In genomic region chr7:134693256-134693655, GRCh38 we compare ENCODE assay signal across 9 cellular contexts. TPM values are rescaled to one million over a fixed set of nuclear protein-coding genes. Genes with fewer than 3 reads are reported as not detected.
A peak's percentile ranks its signal among the peaks of the same experiment; 100 is the strongest.
DNase-seq lines count a peak whose midpoint lies in the region; TF ChIP-seq lines count a peak whose summit lies in the region.
"Had no signal": no experiment of that assay in that cellular context is flagged by ENCODE, and none has a peak within 500 bp of the region (broad histone marks: within the 10 kb centered on the region; RNA-seq: fewer than 3 reads in every experiment).

No MANE protein-coding gene starts in this region.

- H3K4me3 ChIP-seq in Caco-2 (ENCODE audit: low read depth, low read length) = no peak overlapping the region

- H3K36me3 Mint-ChIP-seq in MCF 10A (ENCODE audit: insufficient read depth, unreplicated experiment) (no peaks in the 10 kb centered on the region), nephron (ENCODE audit: low read depth) (no peaks in the 10 kb centered on the region), Caco-2 (ENCODE audit: insufficient read depth, unreplicated experiment) (no peaks in the 10 kb centered on the region)

- peaks cover 10% of the 10 kb centered on the region for H3K4me1 ChIP-seq in Caco-2

- H3K9me3 ChIP-seq in Caco-2 = no peaks in the 10 kb centered on the region

- no peaks in the 10 kb centered on the region for H3K27me3 Mint-ChIP-seq in MCF 10A (ENCODE audit: insufficient read depth, unreplicated experiment)
- no peaks in the 10 kb centered on the region for H3K27me3 Mint-ChIP-seq in nephron (ENCODE audit: low read depth)
- H3K27me3 Mint-ChIP-seq in Caco-2 (ENCODE audit: insufficient read depth, unreplicated experiment) = no peaks in the 10 kb centered on the region

- no peaks in the 10 kb centered on the region for H3K36me3 ChIP-seq in Caco-2 (ENCODE audit: control insufficient read depth, insufficient read depth, low read length)

- TF ChIP-seq CTCF in MCF 10A (IDR thresholded peaks at IDR 0.05; ENCODE audit: unreplicated experiment) (no peak), nephron (IDR thresholded peaks at IDR 0.05; ENCODE audit: unreplicated experiment in 3 of 3) (no peak), Caco-2 (IDR thresholded peaks at IDR 0.05; ENCODE audit: insufficient read depth in 1 of 2, low read depth in 1 of 2, low read length in 1 of 2, severe bottlenecking in 1 of 2, unreplicated experiment in 1 of 2) (no peak)

- H3K27me3 ChIP-seq in Caco-2 (replicated peaks; ENCODE audit: control insufficient read depth, insufficient read depth, low read length) = no peaks in the 10 kb centered on the region

- no TSS peak for BruUV-seq in MCF 10A (replicated peaks; lab: Mats Ljungman, UMichigan)
- no TSS peak for BruUV-seq in Caco-2 (replicated peaks; lab: Mats Ljungman, UMichigan)

- POLR2A ChIA-PET in MCF 10A (lab: Yijun Ruan, JAX) = interaction anchor here (0.7 to 1.1 kb wide), 3 partner anchors 63 to 478 kb away, joined by 3 to 4 read pairs (median 3); partner anchors contain the start of gene CYREN
- POLR2A ChIA-PET in Caco-2 (lab: Charles Lee) = no interaction called here

- no peaks in the 10 kb centered on the region for H3K9me3 Mint-ChIP-seq in MCF 10A (ENCODE audit: unreplicated experiment)
- no peaks in the 10 kb centered on the region for H3K9me3 Mint-ChIP-seq in nephron
- no peaks in the 10 kb centered on the region for H3K9me3 Mint-ChIP-seq in Caco-2 (ENCODE audit: unreplicated experiment)

- intact Hi-C loops in MCF 10A (cut with micrococcal nuclease) = loop anchor here (1.0 kb wide), 1 partner anchor 47 kb away; the partner anchor contains the start of gene BPGM
- intact Hi-C loops in Caco-2 (cut with micrococcal nuclease; ENCODE audit: unreplicated experiment) = loop anchor here (5.0 kb wide), 1 partner anchor 199 kb away; no protein-coding TSS in a partner anchor

- H3K4me1 Mint-ChIP-seq in MCF 10A (ENCODE audit: insufficient read depth, unreplicated experiment) (peaks cover 6% of the 10 kb centered on the region), nephron (peaks cover 57% of the 10 kb centered on the region), Caco-2 (ENCODE audit: low read depth, unreplicated experiment) (peaks cover 24% of the 10 kb centered on the region)

- DNase-seq in AG08396 (ENCODE audit: low spot score) (peak; percentile 78), HS-5 (ENCODE audit: low read depth) (peak; percentile 63), MCF 10A (ENCODE audit: unreplicated experiment) (peak; percentile 82), Caco-2 (no peak), DMS79 treated with DMSO at 0.1 percent for 48 hours (lab: John Stamatoyannopoulos, UW) (no peak), SKM-1 (lab: John Stamatoyannopoulos, UW; ENCODE audit: unreplicated experiment) (no peak), SIG-M5 (lab: John Stamatoyannopoulos, UW) (no peak)
- DNase-seq: retina had no signal

- H3K27ac Mint-ChIP-seq in MCF 10A (ENCODE audit: low read depth, unreplicated experiment) (no peak overlapping the region), nephron (peak overlapping the region in 2 of 3 experiments; percentile 92 to 96), Caco-2 (ENCODE audit: unreplicated experiment) (no peak overlapping the region)

- CTCF ChIA-PET in MCF 10A (lab: Yijun Ruan, JAX) = interaction anchor here (0.7 to 5.4 kb wide), 5 partner anchors 9 to 293 kb away, joined by 3 to 96 read pairs (median 5); partner anchors contain the start of gene AGBL3
- CTCF ChIA-PET in Caco-2 (lab: Charles Lee) = interaction anchor here (1.2 kb wide), 1 partner anchor 18 kb away, joined by 3 read pairs; no protein-coding TSS in a partner anchor

- H3K4me3 Mint-ChIP-seq in MCF 10A (ENCODE audit: unreplicated experiment) (no peak overlapping the region), nephron (no peak overlapping the region), Caco-2 (ENCODE audit: unreplicated experiment) (no peak overlapping the region)

RNA-seq across cellular contexts. Expression of gene BPGM, which starts 46.6 kb away (rescaled TPM):
- total RNA-seq in MCF 10A (2022) (8.2 and 10.8 TPM in 2 replicates), Caco-2 (2022) (7.2 and 8.1 TPM in 2 replicates)

Comparison
In these comparisons a context has a peak if more than half of its experiments do, and no peak if none do; other contexts are left out.
1. DNase-seq: peak in AG08396 (single experiment), HS-5 (single experiment) and MCF 10A (single experiment); none in Caco-2 (0 of 2), DMS79 treated with DMSO at 0.1 percent for 48 hours (single experiment), SKM-1 (single experiment) and SIG-M5 (single experiment).
2. H3K27ac Mint-ChIP-seq: peak in nephron (2 of 3); none in MCF 10A (single experiment) and Caco-2 (single experiment).